ENCODE assay signal across 1 cellular context in the genomic region with DNA sequence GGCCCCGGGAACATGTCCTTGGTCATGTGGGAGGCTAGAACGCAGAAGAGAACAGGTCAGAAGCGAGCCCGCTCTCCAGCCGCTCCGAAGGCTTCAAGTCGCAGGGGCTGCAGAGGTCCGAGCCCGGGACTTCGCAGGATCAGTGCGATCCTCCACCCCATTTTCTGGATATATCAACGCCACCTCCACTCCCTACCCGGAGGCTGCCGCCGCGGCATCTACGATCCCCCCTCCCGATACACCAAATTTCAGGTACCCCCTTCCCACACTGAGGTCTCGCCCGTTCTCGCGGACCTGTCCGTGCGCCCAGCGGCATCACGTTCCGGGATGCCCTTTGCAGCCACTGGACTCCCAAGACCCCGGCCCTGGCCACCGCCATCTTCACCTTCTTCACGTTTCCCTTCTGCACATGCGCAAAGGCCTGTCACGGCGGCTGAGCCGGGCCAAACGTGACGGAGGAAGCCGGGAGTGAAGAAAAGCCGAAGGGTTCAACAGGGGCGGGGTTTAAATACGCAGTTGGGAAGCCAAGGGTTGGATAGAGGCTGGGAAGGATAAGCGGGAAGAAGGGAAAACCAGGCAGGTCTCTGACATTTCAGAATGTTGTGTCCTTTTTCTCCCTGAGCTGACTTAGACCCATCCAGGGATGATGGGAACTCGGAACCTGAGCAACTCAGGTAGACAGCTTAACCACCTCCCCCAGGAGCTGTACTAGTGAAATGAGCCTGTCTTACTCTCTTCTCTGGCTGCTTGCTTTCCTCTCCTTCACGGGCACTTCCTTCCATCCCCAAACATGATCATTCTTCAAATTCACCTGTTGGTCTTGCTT.
TF ChIP-seq lines count a peak whose summit lies in the region.

A gene (minus strand): TSS at position 399 of the 826 bp plus-strand sequence. CDS start 20 bp downstream, at position 379.

TF ChIP-seq in HepG2, 621 proteins besides CTCF, POLR2A, EP300 and RAD21 (continued from another document and continues in another):
- TF ChIP-seq, protein P1, sequence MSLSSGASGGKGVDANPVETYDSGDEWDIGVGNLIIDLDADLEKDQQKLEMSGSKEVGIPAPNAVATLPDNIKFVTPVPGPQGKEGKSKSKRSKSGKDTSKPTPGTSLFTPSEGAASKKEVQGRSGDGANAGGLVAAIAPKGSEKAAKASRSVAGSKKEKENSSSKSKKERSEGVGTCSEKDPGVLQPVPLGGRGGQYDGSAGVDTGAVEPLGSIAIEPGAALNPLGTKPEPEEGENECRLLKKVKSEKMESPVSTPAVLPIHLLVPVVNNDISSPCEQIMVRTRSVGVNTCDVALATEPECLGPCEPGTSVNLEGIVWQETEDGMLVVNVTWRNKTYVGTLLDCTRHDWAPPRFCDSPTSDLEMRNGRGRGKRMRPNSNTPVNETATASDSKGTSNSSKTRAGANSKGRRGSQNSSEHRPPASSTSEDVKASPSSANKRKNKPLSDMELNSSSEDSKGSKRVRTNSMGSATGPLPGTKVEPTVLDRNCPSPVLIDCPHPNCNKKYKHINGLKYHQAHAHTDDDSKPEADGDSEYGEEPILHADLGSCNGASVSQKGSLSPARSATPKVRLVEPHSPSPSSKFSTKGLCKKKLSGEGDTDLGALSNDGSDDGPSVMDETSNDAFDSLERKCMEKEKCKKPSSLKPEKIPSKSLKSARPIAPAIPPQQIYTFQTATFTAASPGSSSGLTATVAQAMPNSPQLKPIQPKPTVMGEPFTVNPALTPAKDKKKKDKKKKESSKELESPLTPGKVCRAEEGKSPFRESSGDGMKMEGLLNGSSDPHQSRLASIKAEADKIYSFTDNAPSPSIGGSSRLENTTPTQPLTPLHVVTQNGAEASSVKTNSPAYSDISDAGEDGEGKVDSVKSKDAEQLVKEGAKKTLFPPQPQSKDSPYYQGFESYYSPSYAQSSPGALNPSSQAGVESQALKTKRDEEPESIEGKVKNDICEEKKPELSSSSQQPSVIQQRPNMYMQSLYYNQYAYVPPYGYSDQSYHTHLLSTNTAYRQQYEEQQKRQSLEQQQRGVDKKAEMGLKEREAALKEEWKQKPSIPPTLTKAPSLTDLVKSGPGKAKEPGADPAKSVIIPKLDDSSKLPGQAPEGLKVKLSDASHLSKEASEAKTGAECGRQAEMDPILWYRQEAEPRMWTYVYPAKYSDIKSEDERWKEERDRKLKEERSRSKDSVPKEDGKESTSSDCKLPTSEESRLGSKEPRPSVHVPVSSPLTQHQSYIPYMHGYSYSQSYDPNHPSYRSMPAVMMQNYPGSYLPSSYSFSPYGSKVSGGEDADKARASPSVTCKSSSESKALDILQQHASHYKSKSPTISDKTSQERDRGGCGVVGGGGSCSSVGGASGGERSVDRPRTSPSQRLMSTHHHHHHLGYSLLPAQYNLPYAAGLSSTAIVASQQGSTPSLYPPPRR (CRISPR knock-in tag; IDR thresholded peaks at IDR 0.05; ENCODE audit: borderline replicate concordance), result no peak
- TF ChIP-seq NFATC3 (CRISPR knock-in tag; IDR thresholded peaks at IDR 0.05), result no peak
- TF ChIP-seq ZNF224 (CRISPR knock-in tag; IDR thresholded peaks at IDR 0.05), result no peak
- no peak for TF ChIP-seq MXD4 (CRISPR knock-in tag; IDR thresholded peaks at IDR 0.05)
- peak; percentile 63; the same call in 1 of the 2 replicates for TF ChIP-seq YEATS4 (CRISPR knock-in tag; IDR thresholded peaks at IDR 0.05; ENCODE audit: borderline replicate concordance)
- TF ChIP-seq SIN3A (IDR thresholded peaks at IDR 0.05; ENCODE audit: borderline replicate concordance, low read depth, low read length), result no peak
- TF ChIP-seq HNRNPK (IDR thresholded peaks at IDR 0.05; ENCODE audit: low read depth, low read length, poor library complexity, severe bottlenecking), result no peak
- TF ChIP-seq JUN (CRISPR knock-in tag; IDR thresholded peaks at IDR 0.05), result no peak
- no peak for TF ChIP-seq ZNF296 (CRISPR knock-in tag; conservative IDR thresholded peaks at IDR 0.05)
- TF ChIP-seq, protein P2, sequence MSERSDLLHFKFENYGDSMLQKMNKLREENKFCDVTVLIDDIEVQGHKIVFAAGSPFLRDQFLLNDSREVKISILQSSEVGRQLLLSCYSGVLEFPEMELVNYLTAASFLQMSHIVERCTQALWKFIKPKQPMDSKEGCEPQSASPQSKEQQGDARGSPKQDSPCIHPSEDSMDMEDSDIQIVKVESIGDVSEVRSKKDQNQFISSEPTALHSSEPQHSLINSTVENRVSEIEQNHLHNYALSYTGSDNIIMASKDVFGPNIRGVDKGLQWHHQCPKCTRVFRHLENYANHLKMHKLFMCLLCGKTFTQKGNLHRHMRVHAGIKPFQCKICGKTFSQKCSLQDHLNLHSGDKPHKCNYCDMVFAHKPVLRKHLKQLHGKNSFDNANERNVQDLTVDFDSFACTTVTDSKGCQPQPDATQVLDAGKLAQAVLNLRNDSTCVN (CRISPR knock-in tag; IDR thresholded peaks at IDR 0.05; ENCODE audit: borderline replicate concordance), result no peak
- 0 out of 2 replicates have a peak, but pooled peaks have one; percentile 30 for TF ChIP-seq ZNF317 (CRISPR knock-in tag; IDR thresholded peaks at IDR 0.05)
- TF ChIP-seq ZFP37 (CRISPR knock-in tag; IDR thresholded peaks at IDR 0.05; ENCODE audit: borderline replicate concordance), result no peak
- TF ChIP-seq MAZ (IDR thresholded peaks at IDR 0.05; ENCODE audit: borderline replicate concordance, low read depth, low read length), result no peak
- no peak for TF ChIP-seq MAZ (CRISPR knock-in tag; IDR thresholded peaks at IDR 0.05; ENCODE audit: low read depth)
- TF ChIP-seq, protein P3, sequence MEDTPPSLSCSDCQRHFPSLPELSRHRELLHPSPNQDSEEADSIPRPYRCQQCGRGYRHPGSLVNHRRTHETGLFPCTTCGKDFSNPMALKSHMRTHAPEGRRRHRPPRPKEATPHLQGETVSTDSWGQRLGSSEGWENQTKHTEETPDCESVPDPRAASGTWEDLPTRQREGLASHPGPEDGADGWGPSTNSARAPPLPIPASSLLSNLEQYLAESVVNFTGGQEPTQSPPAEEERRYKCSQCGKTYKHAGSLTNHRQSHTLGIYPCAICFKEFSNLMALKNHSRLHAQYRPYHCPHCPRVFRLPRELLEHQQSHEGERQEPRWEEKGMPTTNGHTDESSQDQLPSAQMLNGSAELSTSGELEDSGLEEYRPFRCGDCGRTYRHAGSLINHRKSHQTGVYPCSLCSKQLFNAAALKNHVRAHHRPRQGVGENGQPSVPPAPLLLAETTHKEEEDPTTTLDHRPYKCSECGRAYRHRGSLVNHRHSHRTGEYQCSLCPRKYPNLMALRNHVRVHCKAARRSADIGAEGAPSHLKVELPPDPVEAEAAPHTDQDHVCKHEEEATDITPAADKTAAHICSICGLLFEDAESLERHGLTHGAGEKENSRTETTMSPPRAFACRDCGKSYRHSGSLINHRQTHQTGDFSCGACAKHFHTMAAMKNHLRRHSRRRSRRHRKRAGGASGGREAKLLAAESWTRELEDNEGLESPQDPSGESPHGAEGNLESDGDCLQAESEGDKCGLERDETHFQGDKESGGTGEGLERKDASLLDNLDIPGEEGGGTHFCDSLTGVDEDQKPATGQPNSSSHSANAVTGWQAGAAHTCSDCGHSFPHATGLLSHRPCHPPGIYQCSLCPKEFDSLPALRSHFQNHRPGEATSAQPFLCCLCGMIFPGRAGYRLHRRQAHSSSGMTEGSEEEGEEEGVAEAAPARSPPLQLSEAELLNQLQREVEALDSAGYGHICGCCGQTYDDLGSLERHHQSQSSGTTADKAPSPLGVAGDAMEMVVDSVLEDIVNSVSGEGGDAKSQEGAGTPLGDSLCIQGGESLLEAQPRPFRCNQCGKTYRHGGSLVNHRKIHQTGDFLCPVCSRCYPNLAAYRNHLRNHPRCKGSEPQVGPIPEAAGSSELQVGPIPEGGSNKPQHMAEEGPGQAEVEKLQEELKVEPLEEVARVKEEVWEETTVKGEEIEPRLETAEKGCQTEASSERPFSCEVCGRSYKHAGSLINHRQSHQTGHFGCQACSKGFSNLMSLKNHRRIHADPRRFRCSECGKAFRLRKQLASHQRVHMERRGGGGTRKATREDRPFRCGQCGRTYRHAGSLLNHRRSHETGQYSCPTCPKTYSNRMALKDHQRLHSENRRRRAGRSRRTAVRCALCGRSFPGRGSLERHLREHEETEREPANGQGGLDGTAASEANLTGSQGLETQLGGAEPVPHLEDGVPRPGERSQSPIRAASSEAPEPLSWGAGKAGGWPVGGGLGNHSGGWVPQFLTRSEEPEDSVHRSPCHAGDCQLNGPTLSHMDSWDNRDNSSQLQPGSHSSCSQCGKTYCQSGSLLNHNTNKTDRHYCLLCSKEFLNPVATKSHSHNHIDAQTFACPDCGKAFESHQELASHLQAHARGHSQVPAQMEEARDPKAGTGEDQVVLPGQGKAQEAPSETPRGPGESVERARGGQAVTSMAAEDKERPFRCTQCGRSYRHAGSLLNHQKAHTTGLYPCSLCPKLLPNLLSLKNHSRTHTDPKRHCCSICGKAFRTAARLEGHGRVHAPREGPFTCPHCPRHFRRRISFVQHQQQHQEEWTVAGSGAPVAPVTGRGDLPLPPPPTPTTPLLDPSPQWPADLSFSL (CRISPR knock-in tag; IDR thresholded peaks at IDR 0.05), result no peak
- TF ChIP-seq, protein P4, sequence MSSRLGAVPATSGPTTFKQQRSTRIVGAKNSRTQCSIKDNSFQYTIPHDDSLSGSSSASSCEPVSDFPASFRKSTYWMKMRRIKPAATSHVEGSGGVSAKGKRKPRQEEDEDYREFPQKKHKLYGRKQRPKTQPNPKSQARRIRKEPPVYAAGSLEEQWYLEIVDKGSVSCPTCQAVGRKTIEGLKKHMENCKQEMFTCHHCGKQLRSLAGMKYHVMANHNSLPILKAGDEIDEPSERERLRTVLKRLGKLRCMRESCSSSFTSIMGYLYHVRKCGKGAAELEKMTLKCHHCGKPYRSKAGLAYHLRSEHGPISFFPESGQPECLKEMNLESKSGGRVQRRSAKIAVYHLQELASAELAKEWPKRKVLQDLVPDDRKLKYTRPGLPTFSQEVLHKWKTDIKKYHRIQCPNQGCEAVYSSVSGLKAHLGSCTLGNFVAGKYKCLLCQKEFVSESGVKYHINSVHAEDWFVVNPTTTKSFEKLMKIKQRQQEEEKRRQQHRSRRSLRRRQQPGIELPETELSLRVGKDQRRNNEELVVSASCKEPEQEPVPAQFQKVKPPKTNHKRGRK (CRISPR knock-in tag; IDR thresholded peaks at IDR 0.05), result no peak
- TF ChIP-seq ZNF3 (CRISPR knock-in tag; IDR thresholded peaks at IDR 0.05), result no peak
- TF ChIP-seq GPN1 (CRISPR knock-in tag; IDR thresholded peaks at IDR 0.05; ENCODE audit: borderline replicate concordance), result no peak
- TF ChIP-seq, protein P5, sequence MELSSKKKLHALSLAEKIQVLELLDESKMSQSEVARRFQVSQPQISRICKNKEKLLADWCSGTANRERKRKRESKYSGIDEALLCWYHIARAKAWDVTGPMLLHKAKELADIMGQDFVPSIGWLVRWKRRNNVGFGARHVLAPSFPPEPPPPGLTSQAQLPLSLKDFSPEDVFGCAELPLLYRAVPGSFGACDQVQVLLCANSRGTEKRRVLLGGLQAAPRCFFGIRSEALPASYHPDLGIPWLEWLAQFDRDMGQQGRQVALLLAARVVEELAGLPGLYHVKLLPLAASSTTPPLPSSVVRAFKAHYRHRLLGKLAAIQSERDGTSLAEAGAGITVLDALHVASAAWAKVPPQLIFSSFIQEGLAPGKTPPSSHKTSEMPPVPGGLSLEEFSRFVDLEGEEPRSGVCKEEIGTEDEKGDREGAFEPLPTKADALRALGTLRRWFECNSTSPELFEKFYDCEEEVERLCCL (CRISPR knock-in tag; IDR thresholded peaks at IDR 0.05; ENCODE audit: borderline replicate concordance), result no peak
- TF ChIP-seq, protein P6, sequence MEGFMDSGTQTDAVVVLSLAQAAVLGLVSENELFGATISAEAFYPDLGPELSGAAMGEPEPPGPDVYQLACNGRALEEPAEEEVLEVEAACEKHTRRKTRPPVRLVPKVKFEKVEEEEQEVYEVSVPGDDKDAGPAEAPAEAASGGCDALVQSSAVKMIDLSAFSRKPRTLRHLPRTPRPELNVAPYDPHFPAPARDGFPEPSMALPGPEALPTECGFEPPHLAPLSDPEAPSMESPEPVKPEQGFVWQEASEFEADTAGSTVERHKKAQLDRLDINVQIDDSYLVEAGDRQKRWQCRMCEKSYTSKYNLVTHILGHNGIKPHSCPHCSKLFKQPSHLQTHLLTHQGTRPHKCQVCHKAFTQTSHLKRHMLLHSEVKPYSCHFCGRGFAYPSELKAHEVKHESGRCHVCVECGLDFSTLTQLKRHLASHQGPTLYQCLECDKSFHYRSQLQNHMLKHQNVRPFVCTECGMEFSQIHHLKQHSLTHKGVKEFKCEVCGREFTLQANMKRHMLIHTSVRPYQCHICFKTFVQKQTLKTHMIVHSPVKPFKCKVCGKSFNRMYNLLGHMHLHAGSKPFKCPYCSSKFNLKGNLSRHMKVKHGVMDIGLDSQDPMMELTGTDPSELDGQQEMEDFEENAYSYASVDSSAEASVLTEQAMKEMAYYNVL (CRISPR knock-in tag; IDR thresholded peaks at IDR 0.05; ENCODE audit: borderline replicate concordance), result no peak
- no peak for TF ChIP-seq RCOR2 (CRISPR knock-in tag; IDR thresholded peaks at IDR 0.05)
- no peak for TF ChIP-seq RARA (CRISPR knock-in tag; IDR thresholded peaks at IDR 0.05)
- TF ChIP-seq ZFP36 (IDR thresholded peaks at IDR 0.05; ENCODE audit: borderline replicate concordance, low read depth, low read length, partially characterized antibody), result no peak
- TF ChIP-seq, protein P7, sequence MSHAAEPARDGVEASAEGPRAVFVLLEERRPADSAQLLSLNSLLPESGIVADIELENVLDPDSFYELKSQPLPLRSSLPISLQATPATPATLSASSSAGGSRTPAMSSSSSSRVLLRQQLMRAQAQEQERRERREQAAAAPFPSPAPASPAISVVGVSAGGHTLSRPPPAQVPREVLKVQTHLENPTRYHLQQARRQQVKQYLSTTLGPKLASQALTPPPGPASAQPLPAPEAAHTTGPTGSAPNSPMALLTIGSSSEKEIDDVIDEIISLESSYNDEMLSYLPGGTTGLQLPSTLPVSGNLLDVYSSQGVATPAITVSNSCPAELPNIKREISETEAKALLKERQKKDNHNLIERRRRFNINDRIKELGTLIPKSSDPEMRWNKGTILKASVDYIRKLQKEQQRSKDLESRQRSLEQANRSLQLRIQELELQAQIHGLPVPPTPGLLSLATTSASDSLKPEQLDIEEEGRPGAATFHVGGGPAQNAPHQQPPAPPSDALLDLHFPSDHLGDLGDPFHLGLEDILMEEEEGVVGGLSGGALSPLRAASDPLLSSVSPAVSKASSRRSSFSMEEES (CRISPR knock-in tag; IDR thresholded peaks at IDR 0.05), result no peak
- TF ChIP-seq ZBTB38 (CRISPR knock-in tag; IDR thresholded peaks at IDR 0.05), result no peak
- peak; percentile 24; the same call in 1 of the 2 replicates for TF ChIP-seq CCDC6 (CRISPR knock-in tag; IDR thresholded peaks at IDR 0.05)
- TF ChIP-seq, protein P8, sequence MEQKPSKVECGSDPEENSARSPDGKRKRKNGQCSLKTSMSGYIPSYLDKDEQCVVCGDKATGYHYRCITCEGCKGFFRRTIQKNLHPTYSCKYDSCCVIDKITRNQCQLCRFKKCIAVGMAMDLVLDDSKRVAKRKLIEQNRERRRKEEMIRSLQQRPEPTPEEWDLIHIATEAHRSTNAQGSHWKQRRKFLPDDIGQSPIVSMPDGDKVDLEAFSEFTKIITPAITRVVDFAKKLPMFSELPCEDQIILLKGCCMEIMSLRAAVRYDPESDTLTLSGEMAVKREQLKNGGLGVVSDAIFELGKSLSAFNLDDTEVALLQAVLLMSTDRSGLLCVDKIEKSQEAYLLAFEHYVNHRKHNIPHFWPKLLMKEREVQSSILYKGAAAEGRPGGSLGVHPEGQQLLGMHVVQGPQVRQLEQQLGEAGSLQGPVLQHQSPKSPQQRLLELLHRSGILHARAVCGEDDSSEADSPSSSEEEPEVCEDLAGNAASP (CRISPR knock-in tag; IDR thresholded peaks at IDR 0.05; ENCODE audit: borderline replicate concordance), result no peak
- no peak for TF ChIP-seq MAFF (IDR thresholded peaks at IDR 0.05; ENCODE audit: low read depth, low read length)
